ENCODE assay signal across 17 cellular contexts in genomic region chr19:3618811-3619630, GRCh38. TPM values are rescaled to one million over a fixed set of nuclear protein-coding genes. Genes with fewer than 3 reads are reported as not detected.
A peak's percentile ranks its signal among the peaks of the same experiment; 100 is the strongest.
DNase-seq lines count a peak whose midpoint lies in the region; ATAC-seq, FAIRE-seq and TF ChIP-seq lines count a peak whose summit lies in the region.
"Had no signal": no experiment of that assay in that cellular context is flagged by ENCODE, and none has a peak within 500 bp of the region (broad histone marks: within the 10 kb centered on the region; RNA-seq: fewer than 3 reads in every experiment).

No MANE protein-coding gene starts in this region.

- no TSS peak for BruUV-seq in K562 (replicated peaks; lab: Mats Ljungman, UMichigan)

- H3K4me1 Mint-ChIP-seq in CD4-positive, alpha-beta T cell (ENCODE audit: low read depth) = peaks cover 7% of the 10 kb centered on the region
- peaks cover 6% of the 10 kb centered on the region for H3K4me1 Mint-ChIP-seq in activated T-helper 1 cell treated with anti-CD3 and anti-CD28 coated beads, Interleukin-12 subunit alpha, Interleukin-12 subunit beta, Interleukin-2, Interleukin-4 antibody, amounts not matched to agents 30 ng/mL and 10 ng/mL and 1 ng/mL, durations not matched to agents 14 hours and 24 hours and 36 hours (ENCODE audit: low read depth)
- H3K4me1 Mint-ChIP-seq: neural crest cell had no signal

- ATAC-seq in CD4-positive, alpha-beta T cell (ENCODE audit: poor library complexity) = no peak
- no peak; the same call in 2 of the 3 replicates for ATAC-seq in K562

- H3K9ac ChIP-seq in K562 (ENCODE audit: insufficient read depth in 1 of 2, low read depth in 2 of 2, low read length in 2 of 2) = no peak overlapping the region

- H3K27me3 Mint-ChIP-seq in CD4-positive, alpha-beta T cell = no peaks in the 10 kb centered on the region
- H3K27me3 Mint-ChIP-seq in activated T-helper 1 cell treated with anti-CD3 and anti-CD28 coated beads, Interleukin-12 subunit alpha, Interleukin-12 subunit beta, Interleukin-2, Interleukin-4 antibody, amounts not matched to agents 30 ng/mL and 10 ng/mL and 1 ng/mL, durations not matched to agents 14 hours and 24 hours and 36 hours (ENCODE audit: insufficient read depth) = no peaks in the 10 kb centered on the region
- H3K27me3 Mint-ChIP-seq: activated CD4-positive, alpha-beta T cell treated with anti-CD3 and anti-CD28 coated beads, Interleukin-2, amount 10 ng/mL, durations not matched to agents 24 days and 14 days; central memory CD8-positive, alpha-beta T cell; IgD-negative memory B cell; stimulated activated naive CD8-positive, alpha-beta T cell treated with anti-CD3 and anti-CD28 coated beads, Interleukin-15, Interleukin-2, amounts not matched to agents 100 ng/mL and 50 ng/mL, for 24 hours had no signal

- H3K4me3 Mint-ChIP-seq in CD4-positive, alpha-beta T cell = peak overlapping the region; percentile 15
- no peak overlapping the region for H3K4me3 Mint-ChIP-seq in activated T-helper 1 cell treated with anti-CD3 and anti-CD28 coated beads, Interleukin-12 subunit alpha, Interleukin-12 subunit beta, Interleukin-2, Interleukin-4 antibody, amounts not matched to agents 30 ng/mL and 10 ng/mL and 1 ng/mL, durations not matched to agents 14 hours and 24 hours and 36 hours
- H3K4me3 Mint-ChIP-seq: activated CD4-positive, alpha-beta T cell treated with anti-CD3 and anti-CD28 coated beads, Interleukin-2, amount 10 ng/mL, durations not matched to agents 24 days and 14 days; central memory CD8-positive, alpha-beta T cell; IgD-negative memory B cell; neural crest cell; stimulated activated naive CD8-positive, alpha-beta T cell treated with anti-CD3 and anti-CD28 coated beads, Interleukin-15, Interleukin-2, amounts not matched to agents 100 ng/mL and 50 ng/mL, for 24 hours had no signal

- in situ Hi-C loops in K562 (cut with MboI) = no loop called here

- peaks cover 26% of the 10 kb centered on the region for H3K36me3 Mint-ChIP-seq in CD4-positive, alpha-beta T cell (ENCODE audit: low read depth)
- H3K36me3 Mint-ChIP-seq in activated T-helper 1 cell treated with anti-CD3 and anti-CD28 coated beads, Interleukin-12 subunit alpha, Interleukin-12 subunit beta, Interleukin-2, Interleukin-4 antibody, amounts not matched to agents 30 ng/mL and 10 ng/mL and 1 ng/mL, durations not matched to agents 14 hours and 24 hours and 36 hours (ENCODE audit: low read depth) = peaks cover 3% of the 10 kb centered on the region
- H3K36me3 Mint-ChIP-seq: IgD-negative memory B cell had no signal

- POLR2A ChIA-PET in CD4-positive, alpha-beta T cell (lab: Charles Lee) = no interaction called here
- POLR2A ChIA-PET in K562 (lab: Yijun Ruan, JAX) = interaction anchor here (0.6 to 1.1 kb wide), 2 partner anchors 15 to 271 kb away, joined by 3 read pairs; no protein-coding TSS in a partner anchor

- TF ChIP-seq RAD21 in K562 (CRISPR knock-in tag; conservative IDR thresholded peaks at IDR 0.05 in 1 of 2, IDR thresholded peaks at IDR 0.05 in 1 of 2) = no peak

- no peak for FAIRE-seq in K562 (lab: Jason Lieb, UNC)

- no peak overlapping the region for H3K27ac ChIP-seq in CD4-positive, alpha-beta T cell (ENCODE audit: low read depth, low read length)
- H3K27ac ChIP-seq in K562 (ENCODE audit: extremely low read depth, low read depth, low read length) (no peak overlapping the region), spleen (no peak overlapping the region)
- H3K27ac ChIP-seq: lower lobe of right lung had no signal

- H3K27me3 ChIP-seq in CD4-positive, alpha-beta T cell (ENCODE audit: control insufficient read depth, insufficient read depth, low read length) = no peaks in the 10 kb centered on the region
- H3K27me3 ChIP-seq in K562 (ENCODE audit: control insufficient read depth in 2 of 2, insufficient read depth in 2 of 2, low read length in 2 of 2) = no peaks in the 10 kb centered on the region
- H3K27me3 ChIP-seq in spleen (replicated peaks in 1 of 7) = no peaks in the 10 kb centered on the region
- H3K27me3 ChIP-seq: dorsolateral prefrontal cortex, sigmoid colon had no signal

- H3K27ac Mint-ChIP-seq in CD4-positive, alpha-beta T cell = no peak overlapping the region
- H3K27ac Mint-ChIP-seq in activated T-helper 1 cell treated with anti-CD3 and anti-CD28 coated beads, Interleukin-12 subunit alpha, Interleukin-12 subunit beta, Interleukin-2, Interleukin-4 antibody, amounts not matched to agents 30 ng/mL and 10 ng/mL and 1 ng/mL, durations not matched to agents 14 hours and 24 hours and 36 hours = no peak overlapping the region
- H3K27ac Mint-ChIP-seq: activated CD4-positive, alpha-beta T cell treated with anti-CD3 and anti-CD28 coated beads, Interleukin-2, amount 10 ng/mL, durations not matched to agents 24 days and 14 days; IgD-negative memory B cell; stimulated activated naive CD8-positive, alpha-beta T cell treated with anti-CD3 and anti-CD28 coated beads, Interleukin-15, Interleukin-2, amounts not matched to agents 100 ng/mL and 50 ng/mL, for 24 hours had no signal

- CTCF ChIA-PET in CD4-positive, alpha-beta T cell (lab: Charles Lee) = interaction anchor here (0.6 kb wide), 1 partner anchor 74 kb away, joined by 3 read pairs; no protein-coding TSS in a partner anchor
- CTCF ChIA-PET in K562 (lab: Yijun Ruan, JAX; ENCODE audit: low intra/inter-chr PET ratio) = interaction anchor here (1.1 to 2.9 kb wide), 2 partner anchors 74 to 76 kb away, joined by 5 to 19 read pairs; no protein-coding TSS in a partner anchor

- no peak for TF ChIP-seq POLR2A in K562 (conservative IDR thresholded peaks at IDR 0.05)
- no peak for TF ChIP-seq POLR2A in spleen (IDR thresholded peaks at IDR 0.05)

- H3K9me3 Mint-ChIP-seq in CD4-positive, alpha-beta T cell = no peaks in the 10 kb centered on the region
- H3K9me3 Mint-ChIP-seq in activated T-helper 1 cell treated with anti-CD3 and anti-CD28 coated beads, Interleukin-12 subunit alpha, Interleukin-12 subunit beta, Interleukin-2, Interleukin-4 antibody, amounts not matched to agents 30 ng/mL and 10 ng/mL and 1 ng/mL, durations not matched to agents 14 hours and 24 hours and 36 hours = no peaks in the 10 kb centered on the region
- H3K9me3 Mint-ChIP-seq: activated CD4-positive, alpha-beta T cell treated with anti-CD3 and anti-CD28 coated beads, Interleukin-2, amount 10 ng/mL, durations not matched to agents 24 days and 14 days; central memory CD8-positive, alpha-beta T cell; IgD-negative memory B cell; neural crest cell; stimulated activated naive CD8-positive, alpha-beta T cell treated with anti-CD3 and anti-CD28 coated beads, Interleukin-15, Interleukin-2, amounts not matched to agents 100 ng/mL and 50 ng/mL, for 24 hours had no signal

- no peak overlapping the region for H2AFZ ChIP-seq in K562 (ENCODE audit: low read depth, low read length)

- H3K4me2 ChIP-seq in K562 (ENCODE audit: insufficient read depth, low read length) = no peak overlapping the region

- H3K4me3 ChIP-seq in K562 = no peak overlapping the region
- peak overlapping the region in 1 of 8 donors; percentile 60 for H3K4me3 ChIP-seq in spleen
- H3K4me3 ChIP-seq: lower lobe of right lung had no signal

- WGBS in K562 (ENCODE audit: insufficient coverage, low coverage, missing lambda C conversion rate) = 74% methylated on average over 13 of the region's 31 CpGs
- WGBS in spleen, 5 donors = 88 to 92% (median 89%) methylated on average over 15 to 31 of the region's 31 CpGs

- H3K9me3 ChIP-seq in CD4-positive, alpha-beta T cell (ENCODE audit: control insufficient read depth, low read length) = no peaks in the 10 kb centered on the region
- H3K9me3 ChIP-seq in K562 (replicated peaks; ENCODE audit: control insufficient read depth, insufficient read depth, low read depth, low read length) = no peaks in the 10 kb centered on the region
- H3K9me3 ChIP-seq in spleen = no peaks in the 10 kb centered on the region
- H3K9me3 ChIP-seq: lower lobe of right lung, sigmoid colon had no signal

- H4K20me1 ChIP-seq in K562 (replicated peaks; ENCODE audit: control insufficient read depth, insufficient read depth, low read length) = no peaks in the 10 kb centered on the region

- intact Hi-C loops in CD4-positive, alpha-beta T cell (cut with DNase I, micrococcal nuclease) = loop anchor here (1.0 to 2.0 kb wide), 3 partner anchors 33 to 74 kb away; no protein-coding TSS in a partner anchor
- intact Hi-C loops in K562 (cut with micrococcal nuclease) = loop anchor here (1.0 kb wide), 1 partner anchor 33 kb away; no protein-coding TSS in a partner anchor
- intact Hi-C loops in spleen (cut with DNase I; ENCODE audit: low total_unique reads) = loop anchor here (5.0 to 10.0 kb wide), 2 partner anchors 37 to 64 kb away; partner anchors contain the start of gene MFSD12
- intact Hi-C loops in activated T-helper 1 cell treated with anti-CD3 and anti-CD28 coated beads, Interleukin-12 subunit alpha, Interleukin-12 subunit beta, Interleukin-2, Interleukin-4 antibody, amounts not matched to agents 30 ng/mL and 10 ng/mL and 1 ng/mL, durations not matched to agents 14 hours and 24 hours and 36 hours (cut with micrococcal nuclease) = no loop called here

- no peak for DNase-seq in CD4-positive, alpha-beta T cell
- peak in 1 of 4 experiments; percentile 23 for DNase-seq in K562 (ENCODE audit: extremely low read depth in 1 of 4, low spot score in 3 of 4)
- DNase-seq in spleen = no peak
- DNase-seq in NOMO-1 treated with DMSO at 0.1 percent for 48 hours (lab: John Stamatoyannopoulos, UW; ENCODE audit: unreplicated experiment) = no peak
- no peak for DNase-seq in NCI-H524 treated with DMSO at 0.1 percent for 48 hours (lab: John Stamatoyannopoulos, UW)
- DNase-seq in activated T-helper 1 cell treated with anti-CD3 and anti-CD28 coated beads, Interleukin-12 subunit alpha, Interleukin-12 subunit beta, Interleukin-2, Interleukin-4 antibody, amounts not matched to agents 30 ng/mL and 10 ng/mL and 1 ng/mL, durations not matched to agents 14 hours and 24 hours and 36 hours (ENCODE audit: low spot score) = no peak
- DNase-seq: lower lobe of right lung, NCI-H146 had no signal

- no peaks in the 10 kb centered on the region for H3K9me1 ChIP-seq in K562 (ENCODE audit: control insufficient read depth, insufficient read depth, low read length)

- peaks cover 2% of the 10 kb centered on the region; the same call in 1 of the 3 replicates for H3K79me2 ChIP-seq in K562 (ENCODE audit: control insufficient read depth, insufficient read depth, low read length)

- TF ChIP-seq EP300 in K562 (IDR thresholded peaks at IDR 0.05; ENCODE audit: low read length) = no peak

- H3K36me3 ChIP-seq in K562 (ENCODE audit: control insufficient read depth, insufficient read depth, low read length) (peaks cover 77% of the 10 kb centered on the region; the same call in 1 of the 3 replicates), spleen (peaks cover 0 to 94% (median 44%) of the 10 kb centered on the region in 6 donors)

- peak; percentile 35 for TF ChIP-seq CTCF in CD4-positive, alpha-beta T cell (IDR thresholded peaks at IDR 0.05)
- TF ChIP-seq CTCF in LNCAP (IDR thresholded peaks at IDR 0.05) (peak; percentile 50), K562 (IDR thresholded peaks at IDR 0.05 in 2 of 3, conservative IDR thresholded peaks at IDR 0.05 in 1 of 3; ENCODE audit: insufficient read depth in 2 of 3, low read depth in 1 of 3, low read length in 3 of 3) (0 out of 6 replicates have a peak, but pooled peaks of 1 of the 3 experiments have one; percentile 3), spleen (IDR thresholded peaks at IDR 0.05 in 8 of 11, conservative IDR thresholded peaks at IDR 0.05 in 3 of 11) (peak in 6 of 11 experiments; percentile 9 to 71 (median 47))

- H3K4me1 ChIP-seq in K562 (replicated peaks in 1 of 2; ENCODE audit: control insufficient read depth in 2 of 2, insufficient read depth in 2 of 2, low read length in 2 of 2) = peaks cover 4 to 74% of the 10 kb centered on the region in 2 experiments
- H3K4me1 ChIP-seq in spleen = peaks cover 0 to 39% (median 26%) of the 10 kb centered on the region in 6 donors

RNA-seq across cellular contexts. Expression of gene CACTIN, which starts 7.6 kb away (rescaled TPM):
- total RNA-seq in CD4-positive, alpha-beta T cell = 10 to 100 TPM; 25.8 to 25.9 TPM
- 35.4 and 89.8 TPM in 2 replicates for total RNA-seq in K562 (2011; cell fraction: chromatin; rRNA removed; ENCODE audit: low replicate concordance)
- total RNA-seq in K562 (2011; cell fraction: nucleolus; rRNA removed) = 60.3 and 65.9 TPM in 2 replicates
- 35.3 and 37.6 TPM in 2 replicates for total RNA-seq in K562 (2011; cell fraction: nucleoplasm; rRNA removed)
- 46.5 and 57.8 TPM in 2 replicates for total RNA-seq in K562 (2014; rRNA removed)
- 7.6 and 7.9 TPM in 2 replicates for total RNA-seq in K562 (2014; rRNA removed; fragmentation: Illumina TruSeq; extraction: Trizol)
- 25.6 and 27.3 TPM in 2 replicates for total RNA-seq in K562 (2015; rRNA removed; fragmentation: Illumina TruSeq; extraction: Trizol)
- total RNA-seq in K562 (2021) = 42.1 and 49.2 TPM in 2 replicates
- polyA plus RNA-seq in K562 (2011; rRNA removed) = 15.0 and 19.4 TPM in 2 replicates
- polyA plus RNA-seq in K562 (2011; cell fraction: cytosol; rRNA removed) = 21.9 and 50.9 TPM in 2 replicates
- polyA plus RNA-seq in K562 (2011; cell fraction: nucleus; rRNA removed) = 54.2 and 84.9 TPM in 2 replicates
- polyA plus RNA-seq in K562 (2012) = 22.8 and 28.5 TPM in 2 replicates
- polyA plus RNA-seq in K562 (2014; fragmentation: Illumina TruSeq; extraction: Trizol) = 9.6 and 20.4 TPM in 2 replicates
- polyA plus RNA-seq in K562 (2014; fragmentation: Nextera tagmentation; extraction: Ambion mirVana) = under 1 TPM; 0.15 to 0.52 TPM
- 35.0 and 36.4 TPM in 2 replicates for polyA plus RNA-seq in K562 (2014; rRNA removed)
- 4.5 and 9.4 TPM in 2 replicates for polyA minus RNA-seq in K562 (2011; rRNA and poly(A)+ RNA removed)
- 13.0 and 16.6 TPM in 2 replicates for polyA minus RNA-seq in K562 (2011; cell fraction: cytosol; rRNA and poly(A)+ RNA removed)
- polyA minus RNA-seq in K562 (2011; cell fraction: nucleus; rRNA and poly(A)+ RNA removed) = 9.6 and 12.0 TPM in 2 replicates
- 10 to 100 TPM; 18.9 to 27.1 (median 25.7) TPM for total RNA-seq in spleen
- polyA plus RNA-seq in spleen = 10 to 100 TPM; 10.8 to 21.1 (median 12.0) TPM
- 37.2 and 40.8 TPM in 2 replicates for total RNA-seq in activated T-helper 1 cell treated with anti-CD3 and anti-CD28 coated beads, Interleukin-12 subunit alpha, Interleukin-12 subunit beta, Interleukin-2, Interleukin-4 antibody, amounts not matched to agents 30 ng/mL and 10 ng/mL and 1 ng/mL, durations not matched to agents 14 hours and 24 hours and 36 hours

RNA-seq across cellular contexts. Expression of gene TBXA2R, which starts 12.3 kb away (rescaled TPM):
- under 1 TPM; 0.47 to 0.75 TPM for total RNA-seq in CD4-positive, alpha-beta T cell
- 10.2 and 37.7 TPM in 2 replicates for total RNA-seq in K562 (2011; cell fraction: chromatin; rRNA removed; ENCODE audit: low replicate concordance)
- total RNA-seq in K562 (2011; cell fraction: nucleolus; rRNA removed) = 58.8 and 84.5 TPM in 2 replicates
- 27.7 and 36.4 TPM in 2 replicates for total RNA-seq in K562 (2011; cell fraction: nucleoplasm; rRNA removed)
- 2.5 and 5.2 TPM in 2 replicates for total RNA-seq in K562 (2014; rRNA removed)
- total RNA-seq in K562 (2014; rRNA removed; fragmentation: Illumina TruSeq; extraction: Trizol) = 2.3 and 2.8 TPM in 2 replicates
- total RNA-seq in K562 (2015; rRNA removed; fragmentation: Illumina TruSeq; extraction: Trizol) = 2.5 and 3.1 TPM in 2 replicates
- 21.0 and 24.0 TPM in 2 replicates for total RNA-seq in K562 (2021)
- 2.9 and 4.4 TPM in 2 replicates for polyA plus RNA-seq in K562 (2011; rRNA removed)
- 4.0 and 21.7 TPM in 2 replicates for polyA plus RNA-seq in K562 (2011; cell fraction: cytosol; rRNA removed)
- polyA plus RNA-seq in K562 (2011; cell fraction: nucleus; rRNA removed) = 3.7 and 12.5 TPM in 2 replicates
- polyA plus RNA-seq in K562 (2012) = 11.5 and 11.6 TPM in 2 replicates
- 4.3 and 6.7 TPM in 2 replicates for polyA plus RNA-seq in K562 (2014; fragmentation: Illumina TruSeq; extraction: Trizol)
- 1 to 10 TPM; 1.5 to 2.6 TPM for polyA plus RNA-seq in K562 (2014; fragmentation: Nextera tagmentation; extraction: Ambion mirVana)
- 5.7 and 6.1 TPM in 2 replicates for polyA plus RNA-seq in K562 (2014; rRNA removed)
- 0.90 and 1.6 TPM in 2 replicates for polyA minus RNA-seq in K562 (2011; rRNA and poly(A)+ RNA removed)
- 17.4 and 19.6 TPM in 2 replicates for polyA minus RNA-seq in K562 (2011; cell fraction: cytosol; rRNA and poly(A)+ RNA removed)
- polyA minus RNA-seq in K562 (2011; cell fraction: nucleus; rRNA and poly(A)+ RNA removed) = 3.1 and 6.1 TPM in 2 replicates
- 10 to 100 TPM in 5 of 7 donors, 1 to 10 TPM in 2; 8.7 to 16.1 (median 11.6) TPM for total RNA-seq in spleen
- 1 to 10 TPM; 2.1 to 4.4 (median 3.8) TPM for polyA plus RNA-seq in spleen
- total RNA-seq in activated T-helper 1 cell treated with anti-CD3 and anti-CD28 coated beads, Interleukin-12 subunit alpha, Interleukin-12 subunit beta, Interleukin-2, Interleukin-4 antibody, amounts not matched to agents 30 ng/mL and 10 ng/mL and 1 ng/mL, durations not matched to agents 14 hours and 24 hours and 36 hours = 0.47 and 1.0 TPM in 2 replicates
- total RNA-seq: Daoy had no signal

RNA-seq across cellular contexts. Expression of gene GIPC3, which starts 33.7 kb away (rescaled TPM):
- total RNA-seq in CD4-positive, alpha-beta T cell = 1 to 10 TPM; 1.1 TPM
- 2.6 and 7.5 TPM in 2 replicates for total RNA-seq in K562 (2011; cell fraction: chromatin; rRNA removed; ENCODE audit: low replicate concordance)
- 3.8 and 5.5 TPM in 2 replicates for total RNA-seq in K562 (2011; cell fraction: nucleolus; rRNA removed)
- 3.2 and 4.0 TPM in 2 replicates for total RNA-seq in K562 (2011; cell fraction: nucleoplasm; rRNA removed)
- total RNA-seq in K562 (2014; rRNA removed) = 0.54 and 1.2 TPM in 2 replicates
- 0.83 and 0.91 TPM in 2 replicates for total RNA-seq in K562 (2014; rRNA removed; fragmentation: Illumina TruSeq; extraction: Trizol)
- 0.98 and 1.0 TPM in 2 replicates for total RNA-seq in K562 (2015; rRNA removed; fragmentation: Illumina TruSeq; extraction: Trizol)
- 3.3 and 3.9 TPM in 2 replicates for total RNA-seq in K562 (2021)
- polyA plus RNA-seq in K562 (2011; rRNA removed) = 2.5 and 3.1 TPM in 2 replicates
- polyA plus RNA-seq in K562 (2011; cell fraction: cytosol; rRNA removed) = 3.0 and 4.9 TPM in 2 replicates
- polyA plus RNA-seq in K562 (2011; cell fraction: nucleus; rRNA removed) = 5.3 and 8.9 TPM in 2 replicates
- polyA plus RNA-seq in K562 (2012) = 3.6 and 14.1 TPM in 2 replicates
- 3.0 and 3.6 TPM in 2 replicates for polyA plus RNA-seq in K562 (2014; fragmentation: Illumina TruSeq; extraction: Trizol)
- under 1 TPM in 1 of 2 experiments, not detected in 1; 0.03 TPM for polyA plus RNA-seq in K562 (2014; fragmentation: Nextera tagmentation; extraction: Ambion mirVana)
- polyA plus RNA-seq in K562 (2014; rRNA removed) = 1.9 and 2.3 TPM in 2 replicates
- polyA minus RNA-seq in K562 (2011; rRNA and poly(A)+ RNA removed) = 2.0 and 3.2 TPM in 2 replicates
- polyA minus RNA-seq in K562 (2011; cell fraction: cytosol; rRNA and poly(A)+ RNA removed) = 5.9 and 6.7 TPM in 2 replicates
- polyA minus RNA-seq in K562 (2011; cell fraction: nucleus; rRNA and poly(A)+ RNA removed) = 1.6 and 2.1 TPM in 2 replicates
- total RNA-seq in spleen = 1 to 10 TPM; 3.4 to 9.2 (median 5.4) TPM
- 1 to 10 TPM in 1 of 3 donors, under 1 TPM in 2; 0.80 to 2.3 (median 0.96) TPM for polyA plus RNA-seq in spleen
- 0.31 and 0.39 TPM in 2 replicates for total RNA-seq in activated T-helper 1 cell treated with anti-CD3 and anti-CD28 coated beads, Interleukin-12 subunit alpha, Interleukin-12 subunit beta, Interleukin-2, Interleukin-4 antibody, amounts not matched to agents 30 ng/mL and 10 ng/mL and 1 ng/mL, durations not matched to agents 14 hours and 24 hours and 36 hours
- total RNA-seq: Daoy had no signal
- polyA plus RNA-seq: IgD-negative memory B cell had no signal

RNA-seq across cellular contexts. Expression of gene HMG20B, which starts 46.3 kb away (rescaled TPM):
- 10 to 100 TPM; 34.3 to 36.6 TPM for total RNA-seq in CD4-positive, alpha-beta T cell
- total RNA-seq in K562 (2011; cell fraction: chromatin; rRNA removed; ENCODE audit: low replicate concordance) = 47.2 and 115 TPM in 2 replicates
- 85.8 and 97.1 TPM in 2 replicates for total RNA-seq in K562 (2011; cell fraction: nucleolus; rRNA removed)
- 68.6 and 70.5 TPM in 2 replicates for total RNA-seq in K562 (2011; cell fraction: nucleoplasm; rRNA removed)
- total RNA-seq in K562 (2014; rRNA removed) = 137 and 148 TPM in 2 replicates
- 18.2 and 18.5 TPM in 2 replicates for total RNA-seq in K562 (2014; rRNA removed; fragmentation: Illumina TruSeq; extraction: Trizol)
- total RNA-seq in K562 (2015; rRNA removed; fragmentation: Illumina TruSeq; extraction: Trizol) = 37.6 and 38.6 TPM in 2 replicates
- 122 and 125 TPM in 2 replicates for total RNA-seq in K562 (2021)
- 47.6 and 54.4 TPM in 2 replicates for polyA plus RNA-seq in K562 (2011; rRNA removed)
- 49.5 and 107 TPM in 2 replicates for polyA plus RNA-seq in K562 (2011; cell fraction: cytosol; rRNA removed)
- polyA plus RNA-seq in K562 (2011; cell fraction: nucleus; rRNA removed) = 169 and 253 TPM in 2 replicates
- polyA plus RNA-seq in K562 (2012) = 75.9 and 122 TPM in 2 replicates
- 25.6 and 53.2 TPM in 2 replicates for polyA plus RNA-seq in K562 (2014; fragmentation: Illumina TruSeq; extraction: Trizol)
- under 1 TPM; 0.35 to 0.78 TPM for polyA plus RNA-seq in K562 (2014; fragmentation: Nextera tagmentation; extraction: Ambion mirVana)
- polyA plus RNA-seq in K562 (2014; rRNA removed) = 159 and 172 TPM in 2 replicates
- 8.0 and 11.1 TPM in 2 replicates for polyA minus RNA-seq in K562 (2011; rRNA and poly(A)+ RNA removed)
- 24.4 and 30.8 TPM in 2 replicates for polyA minus RNA-seq in K562 (2011; cell fraction: cytosol; rRNA and poly(A)+ RNA removed)
- polyA minus RNA-seq in K562 (2011; cell fraction: nucleus; rRNA and poly(A)+ RNA removed) = 24.4 and 30.4 TPM in 2 replicates
- 10 to 100 TPM; 49.4 to 74.1 (median 62.8) TPM for total RNA-seq in spleen
- polyA plus RNA-seq in spleen = 10 to 100 TPM; 52.4 to 82.2 (median 71.4) TPM
- 56.4 and 63.0 TPM in 2 replicates for total RNA-seq in activated T-helper 1 cell treated with anti-CD3 and anti-CD28 coated beads, Interleukin-12 subunit alpha, Interleukin-12 subunit beta, Interleukin-2, Interleukin-4 antibody, amounts not matched to agents 30 ng/mL and 10 ng/mL and 1 ng/mL, durations not matched to agents 14 hours and 24 hours and 36 hours
